In genomic region chr3:100482181-100482580, GRCh38 we compare ENCODE assay signal across 20 cellular contexts.
"Had no signal": no experiment of that assay in that cellular context is flagged by ENCODE, and none has a peak within 500 bp of the region (broad histone marks: within the 10 kb centered on the region; RNA-seq: fewer than 3 reads in every experiment).

No MANE protein-coding gene starts in this region.

- DNase-seq: effector CD4-positive, alpha-beta T cell; endodermal cell; erythroblast; foreskin melanocyte; head of caudate nucleus; hippocampal formation; left colon; left ventricle myocardium superior; mesenchymal stem cell; naive B cell; occipital lobe; pancreas; right cardiac atrium; stimulated activated CD4-positive, alpha-beta T cell treated with anti-CD3 and anti-CD28 coated beads, Interleukin-2, amount 100 ng/mL, for 48 hours; stimulated activated naive CD4-positive, alpha-beta T cell treated with Interleukin-2 at 50 U/mL for 16 hours; thyroid gland; upper lobe of left lung; uterus had no signal

- H3K4me3 ChIP-seq: lung, pancreas, smooth muscle cell, thyroid gland, upper lobe of left lung, uterus had no signal

- H3K27me3 ChIP-seq: pancreas, thyroid gland, upper lobe of left lung, uterus had no signal

- ATAC-seq: left colon, left ventricle myocardium superior, pancreas, right cardiac atrium had no signal

- H3K4me2 ChIP-seq: smooth muscle cell had no signal

- H3K27ac ChIP-seq: pancreas, thyroid gland, upper lobe of left lung, uterus had no signal

- H3K36me3 ChIP-seq: pancreas, thyroid gland, upper lobe of left lung, uterus had no signal

- H3K4me1 ChIP-seq: pancreas, thyroid gland, upper lobe of left lung, uterus had no signal

- H3K9me3 ChIP-seq: pancreas, thyroid gland, upper lobe of left lung, uterus had no signal
